In the genomic region with DNA sequence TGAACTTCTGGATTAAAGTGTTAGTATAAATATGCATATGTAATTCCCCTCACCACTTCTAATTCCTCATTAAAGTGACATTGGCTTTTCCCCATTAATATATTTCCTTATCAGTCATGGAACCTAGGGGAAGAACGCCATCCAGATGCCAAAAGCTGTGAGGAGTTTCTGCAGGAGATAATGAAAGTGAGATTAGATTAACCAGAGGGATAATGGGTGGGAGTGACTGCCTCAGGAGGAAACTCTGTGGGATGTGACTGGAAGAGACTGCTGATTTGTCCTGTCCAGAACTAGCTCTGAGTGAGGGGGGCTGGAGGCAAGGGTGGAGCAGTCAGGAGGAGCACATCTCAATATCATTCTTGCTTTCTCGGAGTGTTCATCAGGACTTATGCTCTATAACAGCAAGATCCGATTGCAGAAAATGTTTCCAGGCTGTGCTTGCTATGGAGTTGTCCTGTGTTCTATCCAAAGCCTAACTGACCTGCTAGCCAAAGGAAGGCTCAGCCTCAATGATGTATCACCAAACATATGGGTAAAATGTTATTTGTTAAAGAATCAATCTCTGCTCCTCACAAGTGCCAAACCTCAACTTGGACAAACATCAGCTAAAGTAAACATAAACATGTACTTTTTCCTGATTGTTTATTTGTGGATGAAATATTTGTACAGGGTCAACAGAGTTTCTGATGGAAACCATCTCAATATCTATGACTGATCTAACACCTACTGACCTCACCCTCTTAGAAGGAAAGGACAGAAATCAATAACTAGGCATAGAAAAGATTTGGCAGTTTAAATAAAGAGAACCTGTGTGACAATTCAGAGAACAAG, we compare ENCODE assay signal across 20 cellular contexts.
"Had no signal": no experiment of that assay in that cellular context is flagged by ENCODE, and none has a peak within 500 bp of the region (broad histone marks: within the 10 kb centered on the region; RNA-seq: fewer than 3 reads in every experiment).

No MANE protein-coding gene starts in this region.

- H3K27me3 ChIP-seq: gastrocnemius medialis, heart left ventricle, hepatocyte, left lung, right atrium auricular region, sigmoid colon, stomach, thyroid gland, vagina had no signal

- H3K27me3 Mint-ChIP-seq: effector memory CD8-positive, alpha-beta T cell; naive thymus-derived CD8-positive, alpha-beta T cell had no signal

- ATAC-seq: effector memory CD8-positive, alpha-beta T cell; gastrocnemius medialis; heart left ventricle; left lung; naive thymus-derived CD8-positive, alpha-beta T cell; stimulated activated effector memory CD8-positive, alpha-beta T cell treated with anti-CD3 and anti-CD28 coated beads, Interleukin-12 subunit alpha, Interleukin-12 subunit beta, amount 100 ng/mL, for 72 hours had no signal

- H3K36me3 ChIP-seq: gastrocnemius medialis, heart left ventricle, left lung, prostate gland, right atrium auricular region, stomach, thyroid gland, vagina had no signal

- H3K4me3 Mint-ChIP-seq: effector memory CD8-positive, alpha-beta T cell; naive thymus-derived CD8-positive, alpha-beta T cell; nephron progenitor cell; stimulated activated effector memory CD8-positive, alpha-beta T cell treated with anti-CD3 and anti-CD28 coated beads, Interleukin-12 subunit alpha, Interleukin-12 subunit beta, amount 100 ng/mL, for 72 hours had no signal

- FAIRE-seq: kidney had no signal

- H3K79me2 ChIP-seq: hepatocyte had no signal

- H3K36me3 Mint-ChIP-seq: naive thymus-derived CD8-positive, alpha-beta T cell; stimulated activated effector memory CD8-positive, alpha-beta T cell treated with anti-CD3 and anti-CD28 coated beads, Interleukin-12 subunit alpha, Interleukin-12 subunit beta, amount 100 ng/mL, for 72 hours had no signal

- H3K4me3 ChIP-seq: gastrocnemius medialis, heart left ventricle, hepatocyte, left lung, prostate gland, right atrium auricular region, sigmoid colon, stomach, thyroid gland, vagina had no signal

- H3K27ac ChIP-seq: gastrocnemius medialis, heart left ventricle, hepatocyte, left lung, prostate gland, right atrium auricular region, sigmoid colon, stomach, thyroid gland, vagina had no signal

- H3K4me1 Mint-ChIP-seq: naive thymus-derived CD8-positive, alpha-beta T cell; nephron progenitor cell; stimulated activated effector memory CD8-positive, alpha-beta T cell treated with anti-CD3 and anti-CD28 coated beads, Interleukin-12 subunit alpha, Interleukin-12 subunit beta, amount 100 ng/mL, for 72 hours had no signal

- H3K9me3 ChIP-seq: gastrocnemius medialis, heart left ventricle, prostate gland, right atrium auricular region, sigmoid colon, stomach, thyroid gland, vagina had no signal

- DNase-seq: cortex of kidney; effector memory CD8-positive, alpha-beta T cell; gastrocnemius medialis; heart left ventricle; kidney; left lung; naive thymus-derived CD8-positive, alpha-beta T cell; nephron progenitor cell; nucleus accumbens; sigmoid colon; stimulated activated CD4-positive, alpha-beta T cell treated with anti-CD3 and anti-CD28 coated beads, Interleukin-2, amount 100 ng/mL, for 24 hours; stimulated activated CD4-positive, alpha-beta T cell treated with anti-CD3 and anti-CD28 coated beads, Interleukin-4, amount 100 ng/mL, for 24 hours; stimulated activated naive CD4-positive, alpha-beta T cell treated with Interleukin-2 at 50 U/mL for 16 hours; stomach; thyroid gland had no signal

- H2AFZ ChIP-seq: hepatocyte had no signal

- H3K9me3 Mint-ChIP-seq: nephron progenitor cell had no signal

- H3K27ac Mint-ChIP-seq: effector memory CD8-positive, alpha-beta T cell; naive thymus-derived CD8-positive, alpha-beta T cell; nephron progenitor cell; stimulated activated effector memory CD8-positive, alpha-beta T cell treated with anti-CD3 and anti-CD28 coated beads, Interleukin-12 subunit alpha, Interleukin-12 subunit beta, amount 100 ng/mL, for 72 hours had no signal

- H3K4me1 ChIP-seq: gastrocnemius medialis, heart left ventricle, left lung, prostate gland, right atrium auricular region, sigmoid colon, stomach, thyroid gland, vagina had no signal

- H3K4me2 ChIP-seq: hepatocyte had no signal
